ENCODE assay signal across 14 cellular contexts in genomic region chr1:9321480-9321849, GRCh38. TPM values are rescaled to one million over a fixed set of nuclear protein-coding genes. Genes with fewer than 3 reads are reported as not detected.
DNase-seq lines count a peak whose midpoint lies in the region; ATAC-seq and TF ChIP-seq lines count a peak whose summit lies in the region.
"Had no signal": no experiment of that assay in that cellular context is flagged by ENCODE, and none has a peak within 500 bp of the region (broad histone marks: within the 10 kb centered on the region; RNA-seq: fewer than 3 reads in every experiment).

No MANE protein-coding gene starts in this region.

- peaks cover 0 to 11% (median 4%) of the 10 kb centered on the region in 4 donors for H3K4me1 Mint-ChIP-seq in CD4-positive, alpha-beta memory T cell

- no peaks in the 10 kb centered on the region for H3K4me1 ChIP-seq in CD4-positive, alpha-beta memory T cell (ENCODE audit: insufficient read depth, low read length)

- no peaks in the 10 kb centered on the region for H3K9me3 ChIP-seq in CD4-positive, alpha-beta memory T cell (ENCODE audit: control insufficient read depth in 1 of 2, low read length in 2 of 2)

- H3K4me3 Mint-ChIP-seq in CD4-positive, alpha-beta memory T cell = no peak overlapping the region
- H3K4me3 Mint-ChIP-seq: activated naive CD8-positive, alpha-beta T cell treated with anti-CD3 and anti-CD28 coated beads, Interleukin-2, amount 10 ng/mL, durations not matched to agents 7 days and 5 days had no signal

- H3K27me3 ChIP-seq in CD4-positive, alpha-beta memory T cell (ENCODE audit: insufficient read depth, low read length) = no peaks in the 10 kb centered on the region

- H3K27ac Mint-ChIP-seq in CD4-positive, alpha-beta memory T cell = peak overlapping the region in 1 of 7 donors; percentile 14
- H3K27ac Mint-ChIP-seq: activated naive CD8-positive, alpha-beta T cell treated with anti-CD3 and anti-CD28 coated beads, Interleukin-2, amount 10 ng/mL, durations not matched to agents 7 days and 5 days had no signal

- no peak overlapping the region for H3K4me3 ChIP-seq in CD4-positive, alpha-beta memory T cell (ENCODE audit: low read length in 2 of 2)
- H3K4me3 ChIP-seq: lung had no signal

- H3K27me3 Mint-ChIP-seq in CD4-positive, alpha-beta memory T cell = no peaks in the 10 kb centered on the region
- H3K27me3 Mint-ChIP-seq: activated naive CD8-positive, alpha-beta T cell treated with anti-CD3 and anti-CD28 coated beads, Interleukin-2, amount 10 ng/mL, durations not matched to agents 7 days and 5 days had no signal

- POLR2A ChIA-PET in CD4-positive, alpha-beta memory T cell (lab: Charles Lee; ENCODE audit: partially characterized antibody) = no interaction called here

- TF ChIP-seq CTCF in omental fat pad (IDR thresholded peaks at IDR 0.05) = no peak

- no peaks in the 10 kb centered on the region for H3K9me3 Mint-ChIP-seq in CD4-positive, alpha-beta memory T cell
- H3K9me3 Mint-ChIP-seq: activated naive CD8-positive, alpha-beta T cell treated with anti-CD3 and anti-CD28 coated beads, Interleukin-2, amount 10 ng/mL, durations not matched to agents 7 days and 5 days had no signal

- H3K36me3 ChIP-seq in CD4-positive, alpha-beta memory T cell (ENCODE audit: insufficient read depth, low read length) = no peaks in the 10 kb centered on the region

- DNase-seq in Caki2 (ENCODE audit: low read depth) = peak; percentile 93
- DNase-seq in RPMI7951 (ENCODE audit: low read depth) = peak; percentile 55
- DNase-seq in epithelial cell of prostate (ENCODE audit: low read depth, low spot score) = peak; percentile 69
- no peak for DNase-seq in omental fat pad (ENCODE audit: low spot score)
- no peak for DNase-seq in DMS53 (lab: John Stamatoyannopoulos, UW)
- DNase-seq in CD4-positive, alpha-beta memory T cell = no peak
- DNase-seq: activated CD4-positive, alpha-beta T cell treated with anti-CD3 and anti-CD28 coated beads for 1 hour; activated naive CD8-positive, alpha-beta T cell treated with anti-CD3 and anti-CD28 coated beads, Interleukin-2, amount 10 ng/mL, durations not matched to agents 7 days and 5 days; erythroblast; NCI-H1436 had no signal

- peak overlapping the region; percentile 48 for H3K27ac ChIP-seq in epithelial cell of prostate
- no peak overlapping the region for H3K27ac ChIP-seq in CD4-positive, alpha-beta memory T cell (ENCODE audit: low read depth, low read length)
- H3K27ac ChIP-seq: C4-2B had no signal

- intact Hi-C loops in CD4-positive, alpha-beta memory T cell (cut with micrococcal nuclease) = no loop called here

- H3K36me3 Mint-ChIP-seq in CD4-positive, alpha-beta memory T cell = no peaks in the 10 kb centered on the region
- H3K36me3 Mint-ChIP-seq: activated naive CD8-positive, alpha-beta T cell treated with anti-CD3 and anti-CD28 coated beads, Interleukin-2, amount 10 ng/mL, durations not matched to agents 7 days and 5 days had no signal

- CTCF ChIA-PET in CD4-positive, alpha-beta memory T cell (lab: Charles Lee; ENCODE audit: partially characterized antibody) = interaction anchor here (0.6 kb wide), 1 partner anchor 172 kb away, joined by 3 read pairs; no protein-coding TSS in a partner anchor

- ATAC-seq in omental fat pad (ENCODE audit: low FRiP score) (peak; percentile 43), GM18858 (IDR thresholded peaks at IDR 0.05; ENCODE audit: unreplicated experiment) (no peak), HG03095 (IDR thresholded peaks at IDR 0.05; ENCODE audit: unreplicated experiment) (no peak)

- in situ Hi-C loops in Caki2 (cut with HindIII; ENCODE audit: low pct_unique_long_range_greater_than_20kb, low sequenced_read_pairs) = no loop called here

RNA-seq across cellular contexts. Expression of gene SPSB1, which starts 28.8 kb away (rescaled TPM):
- 32.9 and 36.4 TPM in 2 replicates for total RNA-seq in Caki2 (2014; rRNA removed; shearing (Covaris generic); ENCODE audit: low replicate concordance)
- 7.6 and 10.3 TPM in 2 replicates for total RNA-seq in RPMI7951 (2014; rRNA removed; shearing (Covaris generic))
- 100 to 1,000 TPM in 1 of 4 donors, 10 to 100 TPM in 3; 33.5 to 111 (median 76.3) TPM for total RNA-seq in omental fat pad
- total RNA-seq in CD4-positive, alpha-beta memory T cell = 1 to 10 TPM; 3.3 to 4.1 TPM
- polyA plus RNA-seq in CD4-positive, alpha-beta memory T cell = 1 to 10 TPM; 2.8 to 4.5 TPM

Comparison
In these comparisons a context has a peak if more than half of its experiments do, and no peak if none do; other contexts are left out.
1. DNase-seq: peak in Caki2 (single experiment), RPMI7951 (single experiment) and epithelial cell of prostate (single experiment); none in omental fat pad (single experiment), DMS53 (single experiment) and CD4-positive, alpha-beta memory T cell (0 of 5).